1 cellular context compared by ENCODE assay signal in the genomic region with DNA sequence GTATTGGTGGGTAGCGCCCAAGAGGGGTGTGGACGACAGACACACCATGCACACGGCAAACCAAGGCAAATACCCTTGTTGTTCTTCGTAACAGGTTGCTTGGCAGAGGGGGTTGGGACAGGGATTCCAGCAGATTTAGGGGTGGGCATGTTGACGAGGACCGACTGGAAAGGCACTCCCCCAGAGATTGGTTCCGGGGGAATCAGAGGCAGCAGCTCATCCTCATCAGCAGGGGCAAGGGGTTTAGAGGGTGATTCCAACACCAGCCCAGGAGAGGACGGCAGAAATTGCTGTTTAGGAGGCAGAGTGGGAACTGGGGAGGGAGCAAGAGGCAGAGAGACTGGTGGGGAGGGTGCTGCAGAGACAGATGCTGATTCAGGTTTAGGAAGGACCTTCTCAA.
TF ChIP-seq lines count a peak whose summit lies in the region.

No MANE protein-coding gene starts in this region.

TF ChIP-seq in IMR-90, 13 proteins besides CTCF, POLR2A, EP300 and RAD21:
- TF ChIP-seq, protein P1, sequence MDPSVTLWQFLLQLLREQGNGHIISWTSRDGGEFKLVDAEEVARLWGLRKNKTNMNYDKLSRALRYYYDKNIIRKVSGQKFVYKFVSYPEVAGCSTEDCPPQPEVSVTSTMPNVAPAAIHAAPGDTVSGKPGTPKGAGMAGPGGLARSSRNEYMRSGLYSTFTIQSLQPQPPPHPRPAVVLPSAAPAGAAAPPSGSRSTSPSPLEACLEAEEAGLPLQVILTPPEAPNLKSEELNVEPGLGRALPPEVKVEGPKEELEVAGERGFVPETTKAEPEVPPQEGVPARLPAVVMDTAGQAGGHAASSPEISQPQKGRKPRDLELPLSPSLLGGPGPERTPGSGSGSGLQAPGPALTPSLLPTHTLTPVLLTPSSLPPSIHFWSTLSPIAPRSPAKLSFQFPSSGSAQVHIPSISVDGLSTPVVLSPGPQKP (IDR thresholded peaks at IDR 0.05; ENCODE audit: borderline replicate concordance, low read depth, low read length), result no peak
- TF ChIP-seq MAFK (IDR thresholded peaks at IDR 0.05; ENCODE audit: low read depth, low read length) (no peak), FOS (IDR thresholded peaks at IDR 0.05; ENCODE audit: low read depth, low read length) (no peak), CEBPB (IDR thresholded peaks at IDR 0.05; ENCODE audit: low read depth, low read length) (no peak), NFE2L2 (IDR thresholded peaks at IDR 0.05; ENCODE audit: low read depth, low read length) (no peak), SMC3 (IDR thresholded peaks at IDR 0.05; ENCODE audit: low read depth, low read length) (no peak), RCOR1 (IDR thresholded peaks at IDR 0.05; ENCODE audit: insufficient replicate concordance, low read length) (no peak), BHLHE40 (IDR thresholded peaks at IDR 0.05; ENCODE audit: low read depth, low read length) (no peak), MXI1 (IDR thresholded peaks at IDR 0.05; ENCODE audit: borderline replicate concordance, low read depth, low read length) (no peak), CHD1 (IDR thresholded peaks at IDR 0.05; ENCODE audit: low read depth, low read length) (no peak), MAZ (IDR thresholded peaks at IDR 0.05; ENCODE audit: borderline replicate concordance, low read depth, low read length) (no peak), RFX5 (IDR thresholded peaks at IDR 0.05; ENCODE audit: low read depth, low read length) (no peak)
- TF ChIP-seq, protein P2, sequence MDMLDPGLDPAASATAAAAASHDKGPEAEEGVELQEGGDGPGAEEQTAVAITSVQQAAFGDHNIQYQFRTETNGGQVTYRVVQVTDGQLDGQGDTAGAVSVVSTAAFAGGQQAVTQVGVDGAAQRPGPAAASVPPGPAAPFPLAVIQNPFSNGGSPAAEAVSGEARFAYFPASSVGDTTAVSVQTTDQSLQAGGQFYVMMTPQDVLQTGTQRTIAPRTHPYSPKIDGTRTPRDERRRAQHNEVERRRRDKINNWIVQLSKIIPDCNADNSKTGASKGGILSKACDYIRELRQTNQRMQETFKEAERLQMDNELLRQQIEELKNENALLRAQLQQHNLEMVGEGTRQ (IDR thresholded peaks at IDR 0.05; ENCODE audit: low read depth, low read length), result no peak
